ENCODE assay signal across 8 cellular contexts in the genomic region with DNA sequence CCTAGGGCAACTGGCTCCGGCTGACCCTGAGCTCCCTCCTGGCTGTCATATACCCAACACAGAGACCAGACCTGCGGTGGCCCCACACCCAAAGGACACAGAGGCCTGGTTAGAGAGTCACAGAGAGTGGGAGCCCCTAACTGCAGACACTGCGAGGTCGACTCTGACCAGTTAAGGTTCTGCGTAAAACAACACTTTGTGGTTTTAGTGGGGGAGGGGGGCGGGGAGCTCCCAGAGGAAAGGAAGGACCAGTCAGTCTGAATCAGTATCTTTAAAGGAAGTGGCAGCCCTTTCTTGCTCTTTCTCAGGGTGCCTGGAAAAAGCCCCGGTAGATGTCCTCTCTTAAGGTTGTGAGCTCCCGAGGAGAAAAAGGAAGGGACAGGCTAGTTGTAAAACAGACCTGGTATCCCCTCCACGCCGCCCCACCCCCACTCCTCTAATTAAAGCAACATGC.
DNase-seq lines count a peak whose midpoint lies in the region; ATAC-seq and TF ChIP-seq lines count a peak whose summit lies in the region.

No MANE protein-coding gene starts in this region.

- no peak for TF ChIP-seq CTCF in VCaP (conservative IDR thresholded peaks at IDR 0.05)

- ATAC-seq in GM18868 (IDR thresholded peaks at IDR 0.05; ENCODE audit: unreplicated experiment) (no peak), GM19452 (IDR thresholded peaks at IDR 0.05; ENCODE audit: unreplicated experiment) (no peak), GM21381 (IDR thresholded peaks at IDR 0.05; ENCODE audit: unreplicated experiment) (no peak)

- H3K9ac ChIP-seq in iPS-15b (ENCODE audit: low read depth, low read length) (no peak overlapping the region), subcutaneous abdominal adipose tissue (ENCODE audit: low read length in 5 of 5) (peak overlapping the region in 1 of 5 donors; percentile 30)

- H3K27ac ChIP-seq in VCaP (peak overlapping the region; percentile 94), subcutaneous abdominal adipose tissue (ENCODE audit: low read depth, low read length) (no peak overlapping the region)

- no peaks in the 10 kb centered on the region for H3K27me3 ChIP-seq in iPS-15b (ENCODE audit: control insufficient read depth, insufficient read depth, low read length)
- H3K27me3 ChIP-seq in subcutaneous abdominal adipose tissue (ENCODE audit: control insufficient read depth in 5 of 5, insufficient read depth in 4 of 5, low read length in 5 of 5): no peaks in the 10 kb centered on the region

- H3K36me3 ChIP-seq in iPS-15b (ENCODE audit: control insufficient read depth, insufficient read depth, low read length) (peaks cover 21% of the 10 kb centered on the region), subcutaneous abdominal adipose tissue (ENCODE audit: control insufficient read depth in 5 of 5, insufficient read depth in 5 of 5, low read length in 5 of 5) (peaks cover 17 to 38% (median 35%) of the 10 kb centered on the region in 5 donors)

- H3K9me3 ChIP-seq in iPS-15b (ENCODE audit: control insufficient read depth, insufficient read depth, low read length) (no peaks in the 10 kb centered on the region), subcutaneous abdominal adipose tissue (ENCODE audit: control insufficient read depth in 5 of 5, low read length in 5 of 5) (no peaks in the 10 kb centered on the region)

- peak overlapping the region; percentile 88 for H3K4me3 ChIP-seq in iPS-15b (ENCODE audit: low read depth, low read length)
- H3K4me3 ChIP-seq in subcutaneous abdominal adipose tissue (ENCODE audit: low read depth in 1 of 5, low read length in 5 of 5): peak overlapping the region in 4 of 5 donors; percentile 15 to 79 (median 52)

- H3K4me1 ChIP-seq in iPS-15b (ENCODE audit: control insufficient read depth, insufficient read depth, low read length) (peaks cover 25% of the 10 kb centered on the region), subcutaneous abdominal adipose tissue (ENCODE audit: control insufficient read depth in 5 of 5, insufficient read depth in 5 of 5, low read length in 5 of 5) (peaks cover 3 to 48% (median 39%) of the 10 kb centered on the region in 5 donors)

- DNase-seq in activated T-cell treated with anti-CD3 and anti-CD28 coated beads for 48 hours (ENCODE audit: low read depth) (peak; percentile 23), activated T-cell treated with anti-CD3 and anti-CD28 coated beads for 4 hours (no peak)
